In the genomic region with DNA sequence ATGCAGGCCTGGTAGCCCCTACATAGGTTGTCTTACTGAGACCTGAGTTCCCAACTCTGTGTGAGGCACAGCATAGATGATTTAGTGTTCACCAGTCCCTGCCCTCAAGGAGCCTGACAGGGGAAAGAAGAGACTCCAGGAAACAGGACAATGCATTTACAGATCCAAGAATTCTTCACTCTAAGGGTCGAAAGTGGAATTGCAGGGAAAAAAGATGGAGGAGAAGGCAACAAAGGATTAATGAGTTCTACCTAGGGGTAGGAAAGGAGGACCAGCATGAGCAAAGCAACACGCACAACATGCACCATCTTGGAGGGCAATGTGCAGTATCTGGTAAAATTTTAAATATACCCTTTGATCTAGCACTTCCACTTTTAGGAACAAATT, we compare ENCODE assay signal across 2 cellular contexts.
TF ChIP-seq lines count a peak whose summit lies in the region.

No MANE protein-coding gene starts in this region.

TF ChIP-seq in SK-N-SH, 30 proteins besides CTCF, POLR2A, EP300 and RAD21 (continued from another document):
- TF ChIP-seq FOXJ3 (CRISPR knock-in tag; IDR thresholded peaks at IDR 0.05) (no peak), RFX5 (IDR thresholded peaks at IDR 0.05; ENCODE audit: low read length) (no peak), REST (IDR thresholded peaks at IDR 0.05; ENCODE audit: low read depth, low read length) (no peak), RCOR1 (IDR thresholded peaks at IDR 0.05; ENCODE audit: low read length) (no peak), ELF1 (IDR thresholded peaks at IDR 0.05) (no peak), TCF12 (IDR thresholded peaks at IDR 0.05) (no peak), EZH2phosphoT487 (IDR thresholded peaks at IDR 0.05; ENCODE audit: borderline replicate concordance, low read depth) (no peak), NFIC (IDR thresholded peaks at IDR 0.05; ENCODE audit: borderline replicate concordance) (no peak), PBX3 (IDR thresholded peaks at IDR 0.05) (no peak), SMC3 (IDR thresholded peaks at IDR 0.05; ENCODE audit: low read depth, low read length) (no peak), GABPA (IDR thresholded peaks at IDR 0.05; ENCODE audit: low read depth) (no peak), MEF2A (IDR thresholded peaks at IDR 0.05; ENCODE audit: borderline replicate concordance, low read depth) (no peak), CHD2 (IDR thresholded peaks at IDR 0.05; ENCODE audit: low read length, partially characterized antibody) (no peak), JUND (IDR thresholded peaks at IDR 0.05) (no peak), MXI1 (IDR thresholded peaks at IDR 0.05; ENCODE audit: low read depth, low read length) (no peak), MAX (IDR thresholded peaks at IDR 0.05; ENCODE audit: low read depth) (no peak), NRF1 (IDR thresholded peaks at IDR 0.05; ENCODE audit: low read depth, low read length) (no peak), IRF3 (IDR thresholded peaks at IDR 0.05; ENCODE audit: low read depth, low read length) (no peak)
TF ChIP-seq in SK-N-SH: peak in this region for 0.

TF ChIP-seq in SK-N-SH treated with all-trans-retinoic acid at 6 μM for 48 hours, 23 proteins besides CTCF, POLR2A, EP300 and RAD21:
- TF ChIP-seq PATZ1 (CRISPR knock-in tag; IDR thresholded peaks at IDR 0.05; ENCODE audit: borderline replicate concordance): no peak
